Comparison of ENCODE assay signal across 2 cellular contexts in the genomic region with DNA sequence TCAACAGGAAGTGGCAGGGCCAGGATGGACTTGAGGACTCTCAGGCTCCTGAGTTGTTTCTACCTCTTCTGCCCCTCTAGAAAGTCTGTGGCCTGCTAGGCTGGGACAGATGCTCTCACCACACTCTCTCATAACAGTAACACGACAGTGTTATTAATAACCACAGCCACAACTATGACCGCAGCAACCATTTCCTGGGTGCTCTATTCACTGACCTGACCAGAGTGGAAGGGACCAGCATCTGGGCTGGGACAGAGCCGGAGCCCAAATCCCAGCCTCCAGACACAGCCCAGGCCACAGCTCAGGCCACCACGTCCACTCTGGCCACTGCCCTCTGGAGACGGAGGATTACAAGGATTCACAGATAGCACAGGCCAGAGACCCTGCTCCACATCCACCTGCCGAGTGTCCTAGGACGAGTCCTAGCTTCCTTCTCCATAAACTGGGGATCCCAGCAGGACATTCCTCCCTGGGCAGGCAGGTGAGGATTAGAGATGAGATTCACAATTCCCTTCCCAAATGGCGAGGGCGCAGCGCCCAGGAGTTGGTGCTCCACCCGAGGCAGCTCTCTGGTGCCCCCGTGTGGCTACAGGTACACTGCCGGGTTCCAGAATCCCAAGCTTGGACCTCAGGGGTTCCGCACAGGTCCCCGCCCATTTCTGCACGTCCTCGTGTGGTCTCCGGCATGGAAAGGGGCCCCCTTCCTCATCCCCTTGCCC.
TF ChIP-seq lines count a peak whose summit lies in the region.

No MANE protein-coding gene starts in this region.

TF ChIP-seq in HCT116, 20 proteins besides CTCF, POLR2A, EP300 and RAD21:
- TF ChIP-seq TCF7L2 (IDR thresholded peaks at IDR 0.05; ENCODE audit: borderline replicate concordance, extremely low read depth, insufficient read depth, insufficient read length) (no peak), YY1 (IDR thresholded peaks at IDR 0.05; ENCODE audit: extremely low read depth, insufficient replicate concordance, low read depth, low read length) (peak; percentile 12)

TF ChIP-seq in H1, 55 proteins besides CTCF, POLR2A, EP300 and RAD21:
- 0 out of 2 replicates have a peak, but pooled peaks have one; percentile 9 for TF ChIP-seq CREB1 (IDR thresholded peaks at IDR 0.05)
- TF ChIP-seq TEAD4 (IDR thresholded peaks at IDR 0.05; ENCODE audit: low read depth, low read length): 0 out of 2 replicates have a peak, but pooled peaks have one; percentile 4
- TF ChIP-seq EGR1 (IDR thresholded peaks at IDR 0.05; ENCODE audit: borderline replicate concordance, low read depth, low read length): no peak
- TF ChIP-seq NRF1 (IDR thresholded peaks at IDR 0.05; ENCODE audit: low read depth, low read length): no peak
